In the genomic region with DNA sequence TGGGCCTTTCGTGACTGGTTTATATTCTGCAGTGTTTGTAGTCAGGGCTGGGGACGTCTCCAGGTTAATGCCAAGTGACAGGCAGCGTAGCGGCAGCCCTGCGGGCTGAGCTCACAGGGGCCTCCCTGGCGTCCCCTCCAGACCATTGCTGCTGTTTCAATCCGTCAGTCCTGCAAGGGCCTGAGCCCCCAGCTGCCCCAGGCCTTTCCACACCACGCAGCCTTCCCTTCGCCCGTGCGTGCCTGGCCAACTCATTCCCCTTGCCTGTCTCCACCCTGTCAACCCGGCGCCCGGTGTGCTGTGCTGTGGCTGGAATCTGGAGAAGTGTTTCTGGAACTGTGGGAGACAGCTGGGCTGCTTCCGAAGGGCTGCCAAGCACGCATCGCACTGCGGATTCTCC, we compare ENCODE assay signal across 23 cellular contexts. TPM values are rescaled to one million over a fixed set of nuclear protein-coding genes. Genes with fewer than 3 reads are reported as not detected.
"Had no signal": no experiment of that assay in that cellular context is flagged by ENCODE, and none has a peak within 500 bp of the region (broad histone marks: within the 10 kb centered on the region; RNA-seq: fewer than 3 reads in every experiment).

No MANE protein-coding gene starts in this region.

- H3K9me3 Mint-ChIP-seq: central memory CD8-positive, alpha-beta T cell; stimulated activated effector memory CD8-positive, alpha-beta T cell treated with anti-CD3 and anti-CD28 coated beads, Interleukin-12 subunit alpha, Interleukin-12 subunit beta, amount 100 ng/mL, for 72 hours; type B pancreatic cell had no signal

- H3K27ac ChIP-seq: left ventricle myocardium inferior, ovary, suprapubic skin, thyroid gland had no signal

- H3K36me3 Mint-ChIP-seq: immature natural killer cell; naive B cell; stimulated activated effector memory CD8-positive, alpha-beta T cell treated with anti-CD3 and anti-CD28 coated beads, Interleukin-12 subunit alpha, Interleukin-12 subunit beta, amount 100 ng/mL, for 72 hours; type B pancreatic cell had no signal

- H3K4me1 ChIP-seq: left ventricle myocardium inferior, suprapubic skin, thyroid gland had no signal

- DNase-seq: immature natural killer cell; left ventricle myocardium inferior; mesenchymal stem cell; midbrain; naive B cell; nucleus accumbens; ovary; stimulated activated CD4-positive, alpha-beta T cell treated with anti-CD3 and anti-CD28 coated beads, Interleukin-4, amount 100 ng/mL, for 1 hour; stimulated activated CD8-positive, alpha-beta memory T cell treated with anti-CD3 and anti-CD28 coated beads, Interleukin-4, amount 100 ng/mL, for 48 hours; stimulated activated naive CD8-positive, alpha-beta T cell treated with anti-CD3 and anti-CD28 coated beads, Interleukin-15, Interleukin-2, amounts not matched to agents 100 U/mL and 50 U/mL, for 24 hours; thyroid gland had no signal

- H3K27ac Mint-ChIP-seq: immature natural killer cell; naive B cell; stimulated activated effector memory CD8-positive, alpha-beta T cell treated with anti-CD3 and anti-CD28 coated beads, Interleukin-12 subunit alpha, Interleukin-12 subunit beta, amount 100 ng/mL, for 72 hours; type B pancreatic cell had no signal

- H3K36me3 ChIP-seq: left ventricle myocardium inferior, ovary, suprapubic skin, thyroid gland had no signal

- H3K4me1 Mint-ChIP-seq: central memory CD8-positive, alpha-beta T cell had no signal

- ATAC-seq: right cardiac atrium; stimulated activated effector memory CD8-positive, alpha-beta T cell treated with anti-CD3 and anti-CD28 coated beads, Interleukin-12 subunit alpha, Interleukin-12 subunit beta, amount 100 ng/mL, for 72 hours; stimulated activated naive CD8-positive, alpha-beta T cell treated with anti-CD3 and anti-CD28 coated beads, Interleukin-15, Interleukin-2, amounts not matched to agents 100 U/mL and 50 U/mL, for 24 hours had no signal

- H3K4me3 Mint-ChIP-seq: central memory CD8-positive, alpha-beta T cell; immature natural killer cell; naive B cell; stimulated activated effector memory CD8-positive, alpha-beta T cell treated with anti-CD3 and anti-CD28 coated beads, Interleukin-12 subunit alpha, Interleukin-12 subunit beta, amount 100 ng/mL, for 72 hours; type B pancreatic cell had no signal

- H3K27me3 ChIP-seq: ovary, thyroid gland had no signal

- H3K9me3 ChIP-seq: left ventricle myocardium inferior, suprapubic skin, thyroid gland had no signal

- H3K4me3 ChIP-seq: left ventricle myocardium inferior, lung, ovary, suprapubic skin, thyroid gland had no signal

RNA-seq across cellular contexts. Expression of a gene that starts 11.9 kb away (rescaled TPM):
- total RNA-seq: endothelial cell of umbilical vein, frontal cortex, left ventricle myocardium inferior, lung, ovary, posterior vena cava, right cardiac atrium, suprapubic skin, thyroid gland had no signal
- polyA plus RNA-seq: endothelial cell of umbilical vein, esophagus, immature natural killer cell, keratinocyte, lung, neural cell, ovary, right cardiac atrium had no signal

RNA-seq across cellular contexts. Expression of a gene that starts 42.3 kb away (rescaled TPM):
- polyA plus RNA-seq: keratinocyte, neural cell had no signal
